In the genomic region with DNA sequence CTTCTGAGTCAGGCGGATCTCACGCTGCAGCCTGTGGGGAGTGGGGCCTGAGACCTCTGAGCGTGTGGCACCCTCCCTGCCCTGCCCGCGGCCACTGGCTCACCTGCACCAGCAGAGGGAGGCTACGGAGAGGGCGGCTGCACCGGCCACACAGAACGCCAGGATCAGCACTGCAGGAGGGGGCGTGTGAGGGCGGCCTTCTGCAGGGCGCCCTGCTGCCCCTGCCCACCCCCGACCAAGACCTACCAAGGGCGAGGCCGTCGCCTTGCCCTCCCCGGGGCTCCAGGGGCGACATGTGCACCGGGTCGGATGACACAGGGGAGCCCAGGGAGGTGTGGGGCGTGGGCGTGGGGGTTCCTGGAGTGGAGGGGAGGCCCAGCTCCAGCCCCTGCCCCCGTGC, we compare ENCODE assay signal across 31 cellular contexts. TPM values are rescaled to one million over a fixed set of nuclear protein-coding genes. Genes with fewer than 3 reads are reported as not detected.
DNase-seq lines count a peak whose midpoint lies in the region; ATAC-seq and TF ChIP-seq lines count a peak whose summit lies in the region.
"Had no signal": no experiment of that assay in that cellular context is flagged by ENCODE, and none has a peak within 500 bp of the region (broad histone marks: within the 10 kb centered on the region; RNA-seq: fewer than 3 reads in every experiment).

No MANE protein-coding gene starts in this region.

- no peaks in the 10 kb centered on the region for H3K9me3 Mint-ChIP-seq in MCF 10A (ENCODE audit: unreplicated experiment)
- H3K9me3 Mint-ChIP-seq: CD4-positive, alpha-beta memory T cell had no signal

- intact Hi-C loops in breast epithelium (cut with DNase I; ENCODE audit: low total_unique reads) (no loop called here), MCF 10A (cut with micrococcal nuclease) (loop anchor here (10.0 kb wide), 1 partner anchor 184 kb away; a partner anchor contains a TSS), lower lobe of right lung (cut with DNase I) (no loop called here)

- H3K27me3 ChIP-seq in breast epithelium (no peaks in the 10 kb centered on the region), lower lobe of right lung (ENCODE audit: low read depth) (peaks cover 23% of the 10 kb centered on the region), suprapubic skin (no peaks in the 10 kb centered on the region), brain microvascular endothelial cell (replicated peaks) (no peaks in the 10 kb centered on the region)

- H3K27me3 Mint-ChIP-seq in MCF 10A (ENCODE audit: insufficient read depth, unreplicated experiment), result no peaks in the 10 kb centered on the region

- no peaks in the 10 kb centered on the region for H3K4me1 Mint-ChIP-seq in MCF 10A (ENCODE audit: insufficient read depth, unreplicated experiment)

- H3K27ac ChIP-seq in breast epithelium, result no peak overlapping the region
- H3K27ac ChIP-seq in SK-N-MC, result no peak overlapping the region
- peak overlapping the region; percentile 46 for H3K27ac ChIP-seq in lower lobe of right lung
- no peak overlapping the region for H3K27ac ChIP-seq in suprapubic skin
- no peak overlapping the region for H3K27ac ChIP-seq in brain microvascular endothelial cell
- H3K27ac ChIP-seq: 22Rv1, KMS-11, RWPE1 had no signal

- no peak overlapping the region for H3K27ac Mint-ChIP-seq in MCF 10A (ENCODE audit: low read depth, unreplicated experiment)
- H3K27ac Mint-ChIP-seq: CD4-positive, alpha-beta memory T cell had no signal

- DNase-seq in breast epithelium (ENCODE audit: low spot score in 2 of 2), result no peak
- no peak for DNase-seq in MCF 10A (ENCODE audit: unreplicated experiment)
- no peak for DNase-seq in SK-N-MC (ENCODE audit: low read depth, low spot score)
- no peak for DNase-seq in lower lobe of right lung
- DNase-seq in suprapubic skin (ENCODE audit: low spot score in 2 of 2), result no peak
- DNase-seq in brain microvascular endothelial cell, result no peak
- DNase-seq in amniotic stem cell (lab: John Stamatoyannopoulos, UW), result no peak
- DNase-seq: C1 segment of cervical spinal cord; CD4-positive, alpha-beta memory T cell; COR-L47; DMS53; GOT3; HCEC 1CT; IMR-90; NCI-H1092; NCI-H1417 treated with DMSO at 0.1 percent for 48 hours; NCI-H187; NCI-H2081 treated with DMSO at 0.1 percent for 48 hours; NCI-H2171; NCI-H226; NCI-H510A; NCI-H69; SHP77 had no signal

- no peak for ATAC-seq in lower lobe of right lung
- ATAC-seq in GM21367 (IDR thresholded peaks at IDR 0.05; ENCODE audit: unreplicated experiment), result no peak
- ATAC-seq: Panc1 had no signal

- H3K4me3 ChIP-seq in breast epithelium (peak overlapping the region in 2 of 3 donors; percentile 13 to 17), SK-N-MC (peak overlapping the region; percentile 44; the same call in 1 of the 2 replicates), lower lobe of right lung (peak overlapping the region; percentile 25), suprapubic skin (peak overlapping the region; percentile 31), brain microvascular endothelial cell (ENCODE audit: low read depth, low read length) (no peak overlapping the region)

- H3K9me3 ChIP-seq in breast epithelium (no peaks in the 10 kb centered on the region), SK-N-MC (ENCODE audit: low read depth, low read length) (no peaks in the 10 kb centered on the region), lower lobe of right lung (no peaks in the 10 kb centered on the region), suprapubic skin (no peaks in the 10 kb centered on the region)

- no TSS peak for BruUV-seq in MCF 10A (replicated peaks; lab: Mats Ljungman, UMichigan)

- H3K9ac ChIP-seq in SK-N-MC (ENCODE audit: insufficient read length), result no peak overlapping the region
- H3K9ac ChIP-seq: KMS-11 had no signal

- peaks cover 17% of the 10 kb centered on the region for H3K36me3 Mint-ChIP-seq in MCF 10A (ENCODE audit: insufficient read depth, unreplicated experiment)
- H3K36me3 Mint-ChIP-seq: CD4-positive, alpha-beta memory T cell had no signal

- no CpG with 5 or more reads among the region's 23 CpGs for WGBS in suprapubic skin

- in situ Hi-C loops in brain microvascular endothelial cell (cut with HindIII; ENCODE audit: low pct_ligation_motif_present, low sequenced_read_pairs), result loop anchor here (25.0 kb wide), 2 partner anchors 103 to 228 kb away; a partner anchor contains a TSS

- no peak for TF ChIP-seq EP300 in suprapubic skin (IDR thresholded peaks at IDR 0.05)

- H3K4me1 ChIP-seq in breast epithelium (peaks cover 5 to 12% of the 10 kb centered on the region in 2 donors), lower lobe of right lung (peaks cover 38% of the 10 kb centered on the region), suprapubic skin (peaks cover 15% of the 10 kb centered on the region)

- TF ChIP-seq POLR2A in breast epithelium (IDR thresholded peaks at IDR 0.05) (no peak), suprapubic skin (IDR thresholded peaks at IDR 0.05) (no peak)

- CTCF ChIA-PET in MCF 10A (lab: Yijun Ruan, JAX), result no interaction called here

- POLR2A ChIA-PET in MCF 10A (lab: Yijun Ruan, JAX), result no interaction called here

- TF ChIP-seq CTCF in breast epithelium (IDR thresholded peaks at IDR 0.05) (no peak), MCF 10A (IDR thresholded peaks at IDR 0.05; ENCODE audit: unreplicated experiment) (no peak), lower lobe of right lung (IDR thresholded peaks at IDR 0.05) (no peak), suprapubic skin (IDR thresholded peaks at IDR 0.05) (no peak), brain microvascular endothelial cell (IDR thresholded peaks at IDR 0.05; ENCODE audit: low read depth, low read length, missing control alignments) (no peak)

- H3K36me3 ChIP-seq in breast epithelium (no peaks in the 10 kb centered on the region), SK-N-MC (ENCODE audit: insufficient read depth, low read length) (peaks cover 6% of the 10 kb centered on the region; the same call in 1 of the 2 replicates), lower lobe of right lung (peaks cover 19% of the 10 kb centered on the region), suprapubic skin (peaks cover 28% of the 10 kb centered on the region), brain microvascular endothelial cell (replicated peaks) (peaks cover 15% of the 10 kb centered on the region)

- H3K4me3 Mint-ChIP-seq in MCF 10A (ENCODE audit: unreplicated experiment), result no peak overlapping the region
- H3K4me3 Mint-ChIP-seq: CD4-positive, alpha-beta memory T cell had no signal

RNA-seq across cellular contexts. Expression of a gene that starts 5.4 kb away (rescaled TPM):
- total RNA-seq in breast epithelium, result 10 to 100 TPM; 21.9 to 63.9 (median 63.1) TPM
- total RNA-seq in MCF 10A (2022), result 161 and 171 TPM in 2 replicates
- 124 TPM for total RNA-seq in lower lobe of right lung
- 10 to 100 TPM; 22.2 to 64.0 (median 47.3) TPM for total RNA-seq in suprapubic skin

RNA-seq across cellular contexts. Expression of a gene that starts 8.7 kb away (rescaled TPM):
- total RNA-seq in breast epithelium, result not detected
- total RNA-seq in MCF 10A (2022), result 0.12 TPM in 1 of 2 replicates, not detected in the other
- 1.1 TPM for total RNA-seq in lower lobe of right lung
- under 1 TPM in 1 of 4 donors, not detected in 3; 0.72 TPM for total RNA-seq in suprapubic skin
- total RNA-seq: Daoy, G401, IMR-90, SK-MEL-5 had no signal

RNA-seq across cellular contexts. Expression of a gene that starts 12.5 kb away (rescaled TPM):
- total RNA-seq in breast epithelium, result 10 to 100 TPM; 17.0 to 30.6 (median 18.9) TPM
- total RNA-seq in MCF 10A (2022), result 20.0 and 21.7 TPM in 2 replicates
- total RNA-seq in lower lobe of right lung, result 45.0 TPM
- 10 to 100 TPM; 10.4 to 44.7 (median 33.4) TPM for total RNA-seq in suprapubic skin

RNA-seq across cellular contexts. Expression of a gene that starts 13.3 kb away (rescaled TPM):
- 1 to 10 TPM in 2 of 3 donors, under 1 TPM in 1; 0.16 to 6.7 (median 3.6) TPM for total RNA-seq in breast epithelium
- total RNA-seq in MCF 10A (2022), result 13.4 and 31.5 TPM in 2 replicates
- total RNA-seq in lower lobe of right lung, result 0.62 TPM
- total RNA-seq in suprapubic skin, result 10 to 100 TPM; 13.3 to 20.8 (median 16.7) TPM
- total RNA-seq: CD4-positive, alpha-beta memory T cell; Daoy; G401; IMR-90; SK-MEL-5 had no signal

RNA-seq across cellular contexts. Expression of a gene that starts 29.8 kb away (rescaled TPM):
- total RNA-seq in breast epithelium (1 to 10 TPM in 2 of 3 donors, under 1 TPM in 1; 0.96 to 2.9 (median 2.8) TPM), MCF 10A (2022) (5.7 and 15.7 TPM in 2 replicates), lower lobe of right lung (0.86 TPM), suprapubic skin (10 to 100 TPM in 3 of 4 donors, 1 to 10 TPM in 1; 8.2 to 13.6 (median 13.3) TPM)
